33 cellular contexts compared by ENCODE assay signal in the genomic region with DNA sequence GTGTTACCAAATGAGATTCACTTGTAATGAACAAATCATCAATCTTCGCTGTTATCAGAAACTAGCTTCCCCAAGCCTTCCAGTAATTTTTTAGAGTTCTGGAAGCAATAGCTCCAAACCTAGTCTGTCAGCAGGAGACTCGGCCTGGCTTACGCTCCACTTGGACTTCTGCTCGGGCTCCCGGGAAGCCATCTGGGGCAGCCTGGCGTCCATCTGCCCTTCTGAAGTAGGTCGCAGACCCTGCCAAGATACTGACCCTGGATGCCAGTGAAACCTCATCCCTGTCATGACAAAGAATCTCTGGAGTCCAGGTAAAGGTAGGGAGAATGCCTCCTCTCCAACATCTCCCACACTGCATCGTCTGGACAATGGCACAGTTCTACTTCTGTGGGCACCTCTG.
"Had no signal": no experiment of that assay in that cellular context is flagged by ENCODE, and none has a peak within 500 bp of the region (broad histone marks: within the 10 kb centered on the region; RNA-seq: fewer than 3 reads in every experiment).

No MANE protein-coding gene starts in this region.

- H3K4me3 ChIP-seq: MG63, Peyer's patch had no signal

- H3K36me3 Mint-ChIP-seq: activated CD8-positive, alpha-beta memory T cell treated with anti-CD3 and anti-CD28 coated beads, Interleukin-2, amount 10 ng/mL, durations not matched to agents 7 days and 5 days; activated naive CD4-positive, alpha-beta T cell treated with anti-CD3 and anti-CD28 coated beads, Interleukin-2, amount 10 ng/mL, durations not matched to agents 7 days and 5 days; activated naive CD8-positive, alpha-beta T cell; brain; T-cell had no signal

- H3K27me3 ChIP-seq: MG63, Peyer's patch had no signal

- H3K4me1 Mint-ChIP-seq: activated B cell treated with CpG ODN at 0.5 μM for 24 hours; activated CD4-positive, alpha-beta memory T cell treated with anti-CD3 and anti-CD28 coated beads, Interleukin-2, amount 10 ng/mL, durations not matched to agents 7 days and 5 days; activated CD8-positive, alpha-beta memory T cell treated with anti-CD3 and anti-CD28 coated beads, Interleukin-2, amount 10 ng/mL, durations not matched to agents 7 days and 5 days; activated naive CD4-positive, alpha-beta T cell treated with anti-CD3 and anti-CD28 coated beads, Interleukin-2, amount 10 ng/mL, durations not matched to agents 7 days and 5 days; activated naive CD8-positive, alpha-beta T cell treated with anti-CD3 and anti-CD28 coated beads, Interleukin-2, amount 50 U/mL, for 24 hours; T-cell had no signal

- H3K9me3 ChIP-seq: MG63, Peyer's patch had no signal

- DNase-seq: activated B cell treated with CpG ODN at 0.5 μM for 24 hours; activated CD4-positive, alpha-beta memory T cell treated with anti-CD3 and anti-CD28 coated beads, Interleukin-2, amount 10 ng/mL, durations not matched to agents 7 days and 5 days; activated CD4-positive, alpha-beta T cell treated with anti-CD3 and anti-CD28 coated beads for 48 hours; activated CD4-positive, CD25-positive, alpha-beta regulatory T cell treated with anti-CD3 and anti-CD28 coated beads, Interleukin-2, amount 50 U/mL, for 72 hours; activated CD8-positive, alpha-beta memory T cell treated with anti-CD3 and anti-CD28 coated beads for 24 hours; activated CD8-positive, alpha-beta memory T cell treated with anti-CD3 and anti-CD28 coated beads, Interleukin-2, amount 10 ng/mL, durations not matched to agents 7 days and 5 days; activated naive CD4-positive, alpha-beta T cell treated with anti-CD3 and anti-CD28 coated beads, Interleukin-2, amount 10 ng/mL, durations not matched to agents 7 days and 5 days; activated naive CD8-positive, alpha-beta T cell treated with anti-CD3 and anti-CD28 coated beads, Interleukin-2, amount 50 U/mL, for 24 hours; activated T-cell treated with anti-CD3 and anti-CD28 coated beads, Interleukin-2, amount 50 U/mL, for 24 hours; anterior cingulate cortex; Kasumi-1; KG1; MG63; NCI-H1048; NCI-H1105 treated with DMSO at 0.1 percent for 48 hours; NCI-H1436; NCI-H1694; NCI-H1930; NCI-H2081 treated with DMSO at 0.1 percent for 48 hours; NCI-H345; NCI-H524 treated with DMSO at 0.1 percent for 48 hours; PC-3; Peyer's patch; SIG-M5; T-cell; T-helper 2 cell; T-helper 9 cell had no signal

- H3K27ac ChIP-seq: Peyer's patch, RWPE1, VCaP had no signal

- H3K36me3 ChIP-seq: MG63, Peyer's patch had no signal

- H3K27me3 Mint-ChIP-seq: activated B cell treated with CpG ODN at 0.5 μM for 24 hours; activated CD4-positive, alpha-beta memory T cell treated with anti-CD3 and anti-CD28 coated beads, Interleukin-2, amount 10 ng/mL, durations not matched to agents 7 days and 5 days; activated CD8-positive, alpha-beta memory T cell treated with anti-CD3 and anti-CD28 coated beads, Interleukin-2, amount 10 ng/mL, durations not matched to agents 7 days and 5 days; activated naive CD4-positive, alpha-beta T cell treated with anti-CD3 and anti-CD28 coated beads, Interleukin-2, amount 10 ng/mL, durations not matched to agents 7 days and 5 days; activated naive CD8-positive, alpha-beta T cell; activated naive CD8-positive, alpha-beta T cell treated with anti-CD3 and anti-CD28 coated beads, Interleukin-2, amount 50 U/mL, for 24 hours; activated T-cell treated with anti-CD3 and anti-CD28 coated beads, Interleukin-2, amount 50 U/mL, for 24 hours; T-cell had no signal

- H3K4me3 Mint-ChIP-seq: activated B cell treated with CpG ODN at 0.5 μM for 24 hours; activated CD4-positive, alpha-beta memory T cell treated with anti-CD3 and anti-CD28 coated beads, Interleukin-2, amount 10 ng/mL, durations not matched to agents 7 days and 5 days; activated CD8-positive, alpha-beta memory T cell treated with anti-CD3 and anti-CD28 coated beads, Interleukin-2, amount 10 ng/mL, durations not matched to agents 7 days and 5 days; activated naive CD4-positive, alpha-beta T cell treated with anti-CD3 and anti-CD28 coated beads, Interleukin-2, amount 10 ng/mL, durations not matched to agents 7 days and 5 days; activated naive CD8-positive, alpha-beta T cell; activated naive CD8-positive, alpha-beta T cell treated with anti-CD3 and anti-CD28 coated beads, Interleukin-2, amount 50 U/mL, for 24 hours; activated T-cell treated with anti-CD3 and anti-CD28 coated beads, Interleukin-2, amount 50 U/mL, for 24 hours; T-cell had no signal

- H3K4me1 ChIP-seq: Peyer's patch had no signal

- ATAC-seq: activated CD8-positive, alpha-beta memory T cell treated with anti-CD3 and anti-CD28 coated beads, Interleukin-2, amount 10 ng/mL, durations not matched to agents 7 days and 5 days; activated naive CD8-positive, alpha-beta T cell treated with anti-CD3 and anti-CD28 coated beads, Interleukin-2, amount 50 U/mL, for 24 hours; PC-3; Right ventricle myocardium inferior; SK-N-SH treated with all-trans-retinoic acid at 6 μM for 48 hours; T-cell had no signal

- H3K27ac Mint-ChIP-seq: activated B cell treated with CpG ODN at 0.5 μM for 24 hours; activated CD4-positive, alpha-beta memory T cell treated with anti-CD3 and anti-CD28 coated beads, Interleukin-2, amount 10 ng/mL, durations not matched to agents 7 days and 5 days; activated CD8-positive, alpha-beta memory T cell treated with anti-CD3 and anti-CD28 coated beads, Interleukin-2, amount 10 ng/mL, durations not matched to agents 7 days and 5 days; activated naive CD4-positive, alpha-beta T cell treated with anti-CD3 and anti-CD28 coated beads, Interleukin-2, amount 10 ng/mL, durations not matched to agents 7 days and 5 days; activated naive CD8-positive, alpha-beta T cell; activated naive CD8-positive, alpha-beta T cell treated with anti-CD3 and anti-CD28 coated beads, Interleukin-2, amount 50 U/mL, for 24 hours; activated T-cell treated with anti-CD3 and anti-CD28 coated beads, Interleukin-2, amount 50 U/mL, for 24 hours; T-cell had no signal
